In the genomic region with DNA sequence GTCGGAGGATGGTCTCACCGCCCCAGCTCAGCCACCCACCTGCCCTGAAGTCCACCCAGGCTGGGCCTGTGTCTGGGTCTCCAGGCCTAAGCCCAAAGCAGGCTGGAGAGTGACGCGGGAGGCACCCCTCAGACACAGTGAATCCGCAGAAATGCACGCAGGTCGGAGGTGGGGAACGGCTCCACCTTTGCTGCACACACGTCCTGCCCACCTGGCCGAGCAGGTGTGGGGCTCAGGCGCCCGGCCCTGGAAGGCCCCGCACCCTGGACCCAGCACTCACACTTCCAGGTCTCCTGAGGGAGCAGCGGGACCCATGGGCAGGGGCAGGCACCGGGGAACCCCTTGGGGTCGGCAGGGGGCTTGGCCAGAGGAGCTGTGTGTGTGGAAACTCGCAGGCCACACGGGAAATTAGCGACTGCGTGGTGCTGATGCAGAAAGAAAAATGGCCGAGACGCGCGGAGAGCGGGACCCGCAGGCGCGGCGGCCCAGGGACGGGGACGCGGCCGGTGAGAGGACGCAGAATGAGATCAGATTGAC, we compare ENCODE assay signal across 1 cellular context.
TF ChIP-seq lines count a peak whose summit lies in the region.

No MANE protein-coding gene starts in this region.

TF ChIP-seq in HCT116, 20 proteins besides CTCF, POLR2A, EP300 and RAD21:
- TF ChIP-seq, protein P1, sequence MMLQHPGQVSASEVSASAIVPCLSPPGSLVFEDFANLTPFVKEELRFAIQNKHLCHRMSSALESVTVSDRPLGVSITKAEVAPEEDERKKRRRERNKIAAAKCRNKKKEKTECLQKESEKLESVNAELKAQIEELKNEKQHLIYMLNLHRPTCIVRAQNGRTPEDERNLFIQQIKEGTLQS (IDR thresholded peaks at IDR 0.05), result no peak
